27 cellular contexts compared by ENCODE assay signal in the genomic region with DNA sequence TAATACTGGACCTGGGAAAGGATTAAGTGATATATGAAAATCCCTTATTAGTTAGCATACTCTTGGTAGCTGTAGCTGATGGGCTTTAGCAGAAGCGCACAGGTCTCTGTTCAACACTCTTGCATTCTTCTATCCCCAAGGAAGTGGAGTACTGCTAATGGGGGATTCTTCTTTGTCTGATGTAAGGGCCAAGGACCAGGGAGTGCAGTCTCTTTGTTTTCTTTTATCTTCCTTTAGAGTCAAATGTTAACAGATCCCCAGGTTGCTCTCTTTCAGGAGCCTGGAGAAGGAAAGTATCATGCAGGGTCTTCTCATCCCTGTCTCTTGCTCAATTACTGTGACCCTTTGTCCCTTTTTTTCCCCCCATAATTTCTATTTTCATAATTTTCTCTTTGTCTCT.
"Had no signal": no experiment of that assay in that cellular context is flagged by ENCODE, and none has a peak within 500 bp of the region (broad histone marks: within the 10 kb centered on the region; RNA-seq: fewer than 3 reads in every experiment).

No MANE protein-coding gene starts in this region.

- DNase-seq: effector memory CD4-positive, alpha-beta T cell; erythroblast; esophagus squamous epithelium; foreskin melanocyte; glutamatergic neuron; heart right ventricle; hippocampal formation; left ventricle myocardium superior; lower lobe of right lung; natural killer cell; nucleus accumbens; stimulated activated CD4-positive, alpha-beta T cell treated with anti-CD3 and anti-CD28 coated beads, Interleukin-12 subunit alpha, Interleukin-12 subunit beta, amount 100 ng/mL, for 4 hours; stimulated activated CD4-positive, alpha-beta T cell treated with anti-CD3 and anti-CD28 coated beads, Interleukin-1b, Interleukin-23, amount 100 ng/mL, for 48 hours; stimulated activated CD4-positive, alpha-beta T cell treated with anti-CD3 and anti-CD28 coated beads, Interleukin-4, amount 100 ng/mL, for 1 hour; stimulated activated CD8-positive, alpha-beta memory T cell treated with anti-CD3 and anti-CD28 coated beads, Interleukin-4, amount 100 ng/mL, for 48 hours; stimulated activated naive CD4-positive, alpha-beta T cell; stimulated activated naive CD8-positive, alpha-beta T cell treated with anti-CD3 and anti-CD28 coated beads, Interleukin-15, amount 100 ng/mL, for 72 hours; thyroid gland; trophoblast cell had no signal

- H3K36me3 ChIP-seq: esophagus squamous epithelium, heart right ventricle, lower lobe of right lung, prostate gland, right atrium auricular region, suprapubic skin, thyroid gland, vagina had no signal

- H3K4me3 Mint-ChIP-seq: dendritic cell treated with granulocyte-macrophage colony-stimulating factor and Interleukin-4, amounts not matched to agents 40 ng/mL and 50 ng/mL, for 4 days; natural killer cell; neural crest cell; stimulated activated naive CD8-positive, alpha-beta T cell treated with anti-CD3 and anti-CD28 coated beads, Interleukin-15, amount 100 ng/mL, for 72 hours had no signal

- H3K27ac ChIP-seq: esophagus squamous epithelium, heart right ventricle, lower lobe of right lung, prostate gland, right atrium auricular region, suprapubic skin, thyroid gland, vagina had no signal

- H3K4me3 ChIP-seq: esophagus squamous epithelium, heart right ventricle, lower lobe of right lung, prostate gland, right atrium auricular region, smooth muscle cell, suprapubic skin, thyroid gland, vagina had no signal

- H3K27me3 Mint-ChIP-seq: dendritic cell treated with granulocyte-macrophage colony-stimulating factor and Interleukin-4, amounts not matched to agents 40 ng/mL and 50 ng/mL, for 4 days; stimulated activated naive CD8-positive, alpha-beta T cell treated with anti-CD3 and anti-CD28 coated beads, Interleukin-15, amount 100 ng/mL, for 72 hours had no signal

- H3K9me3 ChIP-seq: esophagus squamous epithelium, lower lobe of right lung, prostate gland, right atrium auricular region, suprapubic skin, thyroid gland, vagina had no signal

- H3K27ac Mint-ChIP-seq: dendritic cell treated with granulocyte-macrophage colony-stimulating factor and Interleukin-4, amounts not matched to agents 40 ng/mL and 50 ng/mL, for 4 days; natural killer cell; stimulated activated naive CD8-positive, alpha-beta T cell treated with anti-CD3 and anti-CD28 coated beads, Interleukin-15, amount 100 ng/mL, for 72 hours had no signal

- H3K9me3 Mint-ChIP-seq: dendritic cell treated with granulocyte-macrophage colony-stimulating factor and Interleukin-4, amounts not matched to agents 40 ng/mL and 50 ng/mL, for 4 days had no signal

- ATAC-seq: heart right ventricle; left ventricle myocardium superior; lower lobe of right lung; natural killer cell; sciatic nerve; stimulated activated naive CD8-positive, alpha-beta T cell treated with anti-CD3 and anti-CD28 coated beads, Interleukin-15, amount 100 ng/mL, for 72 hours had no signal

- H3K27me3 ChIP-seq: esophagus squamous epithelium, heart right ventricle, right atrium auricular region, suprapubic skin, thyroid gland, vagina had no signal

- H3K4me1 Mint-ChIP-seq: natural killer cell; neural crest cell; stimulated activated naive CD8-positive, alpha-beta T cell treated with anti-CD3 and anti-CD28 coated beads, Interleukin-15, amount 100 ng/mL, for 72 hours had no signal

- H3K4me2 ChIP-seq: smooth muscle cell had no signal

- H3K4me1 ChIP-seq: esophagus squamous epithelium, heart right ventricle, lower lobe of right lung, prostate gland, right atrium auricular region, suprapubic skin, thyroid gland, vagina had no signal

- H3K36me3 Mint-ChIP-seq: natural killer cell had no signal
